Comparison of ENCODE assay signal across 8 cellular contexts in the genomic region with DNA sequence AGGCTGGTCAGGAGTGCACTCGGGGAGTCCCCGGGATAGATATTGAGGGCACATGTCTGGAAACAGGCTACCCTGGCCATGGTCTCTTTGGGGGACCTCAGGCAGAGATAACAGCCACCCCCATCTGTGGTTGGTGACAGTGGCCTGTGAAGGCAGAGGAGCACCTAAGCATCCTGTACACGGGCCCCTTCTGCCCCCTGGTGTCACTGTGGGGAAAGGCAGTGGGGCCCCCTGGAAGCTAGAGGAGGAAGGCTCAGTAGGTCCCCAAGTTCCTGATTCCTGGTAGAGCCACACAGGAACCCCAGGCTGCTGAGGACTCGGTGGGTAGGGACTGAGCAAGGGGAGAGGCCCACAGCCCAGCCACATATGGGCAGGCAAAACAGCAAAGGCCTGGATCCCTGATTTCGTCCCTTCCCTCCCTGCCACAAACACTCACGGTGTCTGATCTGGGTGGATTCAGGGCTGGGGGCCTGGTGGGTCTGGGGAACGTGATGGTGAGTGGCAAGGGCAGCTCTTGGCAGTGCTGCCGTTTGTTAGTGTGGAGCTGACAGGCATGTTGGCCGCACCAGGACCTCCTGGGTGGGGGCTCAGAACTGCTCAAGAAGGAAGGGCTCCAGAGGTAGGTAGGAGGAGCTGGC. TPM values are rescaled to one million over a fixed set of nuclear protein-coding genes. Genes with fewer than 3 reads are reported as not detected.
DNase-seq lines count a peak whose midpoint lies in the region; ATAC-seq lines count a peak whose summit lies in the region.

No MANE protein-coding gene starts in this region.

- no peak overlapping the region for H3K4me3 Mint-ChIP-seq in activated CD4-positive, alpha-beta T cell treated with anti-CD3 and anti-CD28 coated beads for 36 hours

- no peaks in the 10 kb centered on the region for H3K4me1 Mint-ChIP-seq in activated CD4-positive, alpha-beta T cell treated with anti-CD3 and anti-CD28 coated beads for 36 hours

- POLR2A ChIA-PET in activated CD4-positive, alpha-beta T cell treated with anti-CD3 and anti-CD28 coated beads for 36 hours (lab: Charles Lee) = no interaction called here

- peaks cover 55% of the 10 kb centered on the region for H3K36me3 Mint-ChIP-seq in activated CD4-positive, alpha-beta T cell treated with anti-CD3 and anti-CD28 coated beads for 36 hours (ENCODE audit: low read depth)

- intact Hi-C loops in activated CD4-positive, alpha-beta T cell treated with anti-CD3 and anti-CD28 coated beads for 36 hours (cut with DNase I, micrococcal nuclease) = loop anchor here (1.0 to 10.0 kb wide), 5 partner anchors 168 to 892 kb away; a partner anchor contains a TSS

- H3K9me3 Mint-ChIP-seq in activated CD4-positive, alpha-beta T cell treated with anti-CD3 and anti-CD28 coated beads for 36 hours (ENCODE audit: low read depth) = no peaks in the 10 kb centered on the region

- H3K36me3 ChIP-seq in KOPT-K1 (ENCODE audit: insufficient read depth, low read length) = peaks cover 97% of the 10 kb centered on the region

- no peaks in the 10 kb centered on the region for H3K27me3 Mint-ChIP-seq in activated CD4-positive, alpha-beta T cell treated with anti-CD3 and anti-CD28 coated beads for 36 hours

- peak; percentile 95 for ATAC-seq in activated CD4-positive, alpha-beta T cell treated with anti-CD3 and anti-CD28 coated beads for 36 hours

- H3K27ac Mint-ChIP-seq in activated CD4-positive, alpha-beta T cell treated with anti-CD3 and anti-CD28 coated beads for 36 hours = no peak overlapping the region

- peak overlapping the region; percentile 64 for H3K27ac ChIP-seq in KOPT-K1 (ENCODE audit: low read depth, low read length, poor library complexity, severe bottlenecking)

- CTCF ChIA-PET in activated CD4-positive, alpha-beta T cell treated with anti-CD3 and anti-CD28 coated beads for 36 hours (lab: Charles Lee) = interaction anchor here (0.5 to 5.4 kb wide), 24 partner anchors 8 to 1699 kb away, joined by 3 to 50 read pairs (median 4); a partner anchor contains a TSS

- no peaks in the 10 kb centered on the region for H3K9me3 ChIP-seq in KOPT-K1 (ENCODE audit: insufficient read depth, low read length, poor library complexity, severe bottlenecking)

- DNase-seq in DMS 273 (lab: John Stamatoyannopoulos, UW; ENCODE audit: unreplicated experiment) (peak; percentile 55), DMS 273 treated with DMSO at 0.1 percent for 48 hours (lab: John Stamatoyannopoulos, UW) (no peak), dermis blood vessel endothelial cell (peak; percentile 57), middle frontal gyrus (ENCODE audit: extremely low spot score, low spot score) (peak; percentile 46), T1000 (lab: John Stamatoyannopoulos, UW) (no peak)
- DNase-seq in activated CD4-positive, alpha-beta T cell treated with anti-CD3 and anti-CD28 coated beads for 36 hours = peak; percentile 82
- peak; percentile 10 to 72 (median 52) for DNase-seq in stimulated activated naive CD4-positive, alpha-beta T cell (lab: John Stamatoyannopoulos, UW)

RNA-seq across cellular contexts. Expression of a gene that starts 14.1 kb away (rescaled TPM):
- total RNA-seq in activated CD4-positive, alpha-beta T cell treated with anti-CD3 and anti-CD28 coated beads for 36 hours = under 1 TPM; 0.42 to 0.85 TPM
- total RNA-seq in dermis blood vessel endothelial cell = not detected in 2 replicates

RNA-seq across cellular contexts. Expression of a gene that starts 42.8 kb away (rescaled TPM):
- not detected for total RNA-seq in activated CD4-positive, alpha-beta T cell treated with anti-CD3 and anti-CD28 coated beads for 36 hours
- total RNA-seq in dermis blood vessel endothelial cell = not detected in 2 replicates

Comparison
In these comparisons a context has a peak if more than half of its experiments do, and no peak if none do; other contexts are left out.
1. DNase-seq: peak in DMS 273 (single experiment), activated CD4-positive, alpha-beta T cell treated with anti-CD3 and anti-CD28 coated beads for 36 hours (single experiment), dermis blood vessel endothelial cell (single experiment), middle frontal gyrus (single experiment) and stimulated activated naive CD4-positive, alpha-beta T cell (6 of 6); none in DMS 273 treated with DMSO at 0.1 percent for 48 hours (single experiment) and T1000 (single experiment).